8 cellular contexts compared by ENCODE assay signal in the genomic region with DNA sequence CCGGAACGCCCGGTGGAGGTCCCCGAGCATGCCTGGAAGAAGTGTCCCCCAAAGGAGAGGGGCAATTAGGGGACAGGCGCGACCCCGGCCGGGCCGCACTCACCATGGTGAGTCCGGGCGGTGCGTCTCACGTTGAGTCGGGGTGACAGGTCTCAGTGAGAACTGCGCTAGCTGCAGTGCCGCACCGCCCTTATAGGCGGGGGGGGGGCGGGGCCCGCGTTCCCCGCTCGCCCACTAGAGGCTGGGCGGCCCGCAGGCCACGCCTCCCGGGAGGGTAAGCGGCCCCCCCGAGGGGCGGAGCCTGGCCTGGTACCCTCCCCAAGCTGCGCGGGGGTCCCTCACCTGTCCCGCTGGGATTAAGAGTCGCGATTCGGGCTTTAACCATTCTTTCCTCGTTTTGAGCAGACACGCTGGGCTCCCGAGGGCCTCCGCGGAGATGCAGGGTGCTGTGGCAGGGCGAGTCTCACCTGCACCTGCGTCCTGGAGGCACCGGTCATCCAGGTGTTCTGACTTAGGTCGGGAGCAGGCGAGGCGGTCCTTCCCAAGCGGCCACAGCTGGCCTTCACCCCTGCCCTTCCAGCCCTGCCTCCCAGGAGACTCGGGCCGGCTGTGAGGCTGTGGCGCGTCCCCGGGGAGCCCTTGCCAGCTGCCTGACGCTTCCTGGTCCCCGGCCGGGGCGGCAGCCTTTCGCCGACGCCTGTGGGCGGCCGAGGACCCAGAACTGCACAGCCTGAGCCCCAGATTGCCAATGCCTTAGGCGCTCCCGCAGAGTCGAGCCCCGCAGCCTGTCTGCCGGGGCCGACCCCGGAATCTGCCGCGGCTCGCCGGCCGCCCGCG. TPM values are rescaled to one million over a fixed set of nuclear protein-coding genes. Genes with fewer than 3 reads are reported as not detected.
A peak's percentile ranks its signal among the peaks of the same experiment; 100 is the strongest.
DNase-seq lines count a peak whose midpoint lies in the region; ATAC-seq and TF ChIP-seq lines count a peak whose summit lies in the region.

A gene (minus strand): TSS at position 166 of the 837 bp plus-strand sequence. CDS start 60 bp downstream, at position 106.

- TF ChIP-seq CTCF in C4-2B (conservative IDR thresholded peaks at IDR 0.05) (no peak), mesothelial cell of epicardium (IDR thresholded peaks at IDR 0.05; ENCODE audit: unreplicated experiment) (no peak)

- H3K4me1 ChIP-seq in endocrine pancreas (ENCODE audit: control insufficient read depth, insufficient read depth, low read length): peaks cover 15% of the 10 kb centered on the region

- no peaks in the 10 kb centered on the region for H3K9me3 Mint-ChIP-seq in activated CD8-positive, alpha-beta memory T cell treated with anti-CD3 and anti-CD28 coated beads, Interleukin-2, amount 10 ng/mL, durations not matched to agents 7 days and 5 days (ENCODE audit: low read depth)
- H3K9me3 Mint-ChIP-seq in mesothelial cell of epicardium: no peaks in the 10 kb centered on the region

- H3K36me3 Mint-ChIP-seq in activated CD8-positive, alpha-beta memory T cell treated with anti-CD3 and anti-CD28 coated beads, Interleukin-2, amount 10 ng/mL, durations not matched to agents 7 days and 5 days: peaks cover 38% of the 10 kb centered on the region
- no peaks in the 10 kb centered on the region for H3K36me3 Mint-ChIP-seq in mesothelial cell of epicardium

- H3K4me3 Mint-ChIP-seq in activated CD8-positive, alpha-beta memory T cell treated with anti-CD3 and anti-CD28 coated beads, Interleukin-2, amount 10 ng/mL, durations not matched to agents 7 days and 5 days: peak within 1 kb of the TSS; percentile 99
- H3K4me3 Mint-ChIP-seq in mesothelial cell of epicardium: peak within 1 kb of the TSS; percentile 57

- peak within 1 kb of the TSS; percentile 39 for H3K4me3 ChIP-seq in endocrine pancreas (ENCODE audit: control insufficient read depth, insufficient read depth, low read length)

- H3K9ac ChIP-seq in endocrine pancreas (ENCODE audit: control insufficient read depth, insufficient read depth, low read length): peak within 1 kb of the TSS; percentile 94

- H3K27me3 ChIP-seq in endocrine pancreas (ENCODE audit: control insufficient read depth, insufficient read depth, low read length): no peaks in the 10 kb centered on the region

- ATAC-seq in GM19351 (IDR thresholded peaks at IDR 0.05; ENCODE audit: unreplicated experiment) (peak; percentile 56), HG03520 (IDR thresholded peaks at IDR 0.05; ENCODE audit: unreplicated experiment) (peak; percentile 51)
- ATAC-seq in activated CD8-positive, alpha-beta memory T cell treated with anti-CD3 and anti-CD28 coated beads, Interleukin-2, amount 10 ng/mL, durations not matched to agents 7 days and 5 days: peak; percentile 76

- peak; percentile 49 for DNase-seq in NOMO-1 treated with dmso at 0.1 percent for 144 hours (lab: John Stamatoyannopoulos, UW; ENCODE audit: unreplicated experiment)
- DNase-seq in activated CD8-positive, alpha-beta memory T cell treated with anti-CD3 and anti-CD28 coated beads, Interleukin-2, amount 10 ng/mL, durations not matched to agents 7 days and 5 days: peak; percentile 92
- DNase-seq in mesothelial cell of epicardium (ENCODE audit: low spot score in 2 of 2, unreplicated experiment in 2 of 2): peak in 1 of 2 experiments; percentile 58
- peak; percentile 80 to 83 for DNase-seq in stimulated activated CD8-positive, alpha-beta memory T cell treated with anti-CD3 and anti-CD28 coated beads, Interleukin-15, amount 100 ng/mL, for 4 hours (ENCODE audit: low read depth in 2 of 2)

- CTCF ChIA-PET in activated CD8-positive, alpha-beta memory T cell treated with anti-CD3 and anti-CD28 coated beads, Interleukin-2, amount 10 ng/mL, durations not matched to agents 7 days and 5 days (lab: Charles Lee): interaction anchor here (0.8 to 6.4 kb wide), 16 partner anchors 8 to 274 kb away, joined by 3 to 73 read pairs (median 6); a partner anchor contains a TSS

- peak within 1 kb of the TSS; percentile 84 for H3K27ac ChIP-seq in C4-2B

- peaks cover 44% of the 10 kb centered on the region for H3K4me1 Mint-ChIP-seq in activated CD8-positive, alpha-beta memory T cell treated with anti-CD3 and anti-CD28 coated beads, Interleukin-2, amount 10 ng/mL, durations not matched to agents 7 days and 5 days
- peaks cover 25% of the 10 kb centered on the region for H3K4me1 Mint-ChIP-seq in mesothelial cell of epicardium

- peak within 1 kb of the TSS; percentile 97 for H3K27ac Mint-ChIP-seq in activated CD8-positive, alpha-beta memory T cell treated with anti-CD3 and anti-CD28 coated beads, Interleukin-2, amount 10 ng/mL, durations not matched to agents 7 days and 5 days
- H3K27ac Mint-ChIP-seq in mesothelial cell of epicardium: no peak within 1 kb of the TSS

- H3K9me3 ChIP-seq in endocrine pancreas (ENCODE audit: control insufficient read depth, low read length): no peaks in the 10 kb centered on the region

- H3K36me3 ChIP-seq in endocrine pancreas (ENCODE audit: control insufficient read depth, insufficient read depth, low read length): no peaks in the 10 kb centered on the region

- H3K27me3 Mint-ChIP-seq in activated CD8-positive, alpha-beta memory T cell treated with anti-CD3 and anti-CD28 coated beads, Interleukin-2, amount 10 ng/mL, durations not matched to agents 7 days and 5 days: peaks cover 3% of the 10 kb centered on the region
- peaks cover 75% of the 10 kb centered on the region for H3K27me3 Mint-ChIP-seq in mesothelial cell of epicardium (ENCODE audit: low read depth)

RNA-seq across cellular contexts. Expression of the gene that starts here (rescaled TPM):
- total RNA-seq in activated CD8-positive, alpha-beta memory T cell treated with anti-CD3 and anti-CD28 coated beads, Interleukin-2, amount 10 ng/mL, durations not matched to agents 7 days and 5 days: 100 to 1,000 TPM; 244 to 337 TPM
- 0.47 to 1.1 TPM (median 0.63 TPM) in 3 replicates for total RNA-seq in mesothelial cell of epicardium

Comparison
In these comparisons a context has a peak if more than half of its experiments do, and no peak if none do; other contexts are left out.
1. RNA of the gene that starts here (total RNA-seq): 244 to 337 TPM in activated CD8-positive, alpha-beta memory T cell treated with anti-CD3 and anti-CD28 coated beads, Interleukin-2, amount 10 ng/mL, durations not matched to agents 7 days and 5 days; 0.47 to 1.1 TPM in mesothelial cell of epicardium; every median in the first group is over 100 times any median in the second.
2. Peak in every context shown above with its lines, with median percentiles within 50 percentile points of each other: ATAC-seq.